Comparison of ENCODE assay signal across 8 cellular contexts in the genomic region with DNA sequence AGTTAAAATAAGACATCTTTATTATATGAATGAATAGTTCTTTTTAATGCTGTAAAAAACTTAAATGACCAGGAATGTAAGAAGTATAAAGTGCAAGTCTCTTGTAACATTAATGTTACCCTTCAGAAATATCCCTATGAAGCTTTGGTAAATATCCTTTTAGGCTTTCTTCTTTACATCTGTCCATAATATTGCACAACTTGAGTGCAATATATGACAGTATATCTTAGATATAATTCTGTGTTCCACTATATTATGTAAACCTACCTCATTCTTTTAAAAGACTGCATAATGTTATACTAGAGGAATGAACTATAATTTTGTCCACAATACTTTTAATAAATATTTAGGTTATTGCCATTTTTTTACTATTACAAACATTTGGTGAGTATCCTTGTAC.
"Had no signal": no experiment of that assay in that cellular context is flagged by ENCODE, and none has a peak within 500 bp of the region (broad histone marks: within the 10 kb centered on the region; RNA-seq: fewer than 3 reads in every experiment).

No MANE protein-coding gene starts in this region.

- ATAC-seq: HCT116 had no signal

- H3K9ac ChIP-seq: GM23248 had no signal

- H3K9me3 ChIP-seq: HAP-1 had no signal

- H3K4me1 ChIP-seq: HAP-1 had no signal

- DNase-seq: GM23248, GOT3, H7, HFFc6, KG1 had no signal

- H3K4me3 ChIP-seq: GM23248, HAP-1 had no signal

- H2AFZ ChIP-seq: GM23248 had no signal

- H3K36me3 ChIP-seq: HAP-1 had no signal

- H3K27ac ChIP-seq: GM23248, HL-60 had no signal
